10 cellular contexts compared by ENCODE assay signal in the genomic region with DNA sequence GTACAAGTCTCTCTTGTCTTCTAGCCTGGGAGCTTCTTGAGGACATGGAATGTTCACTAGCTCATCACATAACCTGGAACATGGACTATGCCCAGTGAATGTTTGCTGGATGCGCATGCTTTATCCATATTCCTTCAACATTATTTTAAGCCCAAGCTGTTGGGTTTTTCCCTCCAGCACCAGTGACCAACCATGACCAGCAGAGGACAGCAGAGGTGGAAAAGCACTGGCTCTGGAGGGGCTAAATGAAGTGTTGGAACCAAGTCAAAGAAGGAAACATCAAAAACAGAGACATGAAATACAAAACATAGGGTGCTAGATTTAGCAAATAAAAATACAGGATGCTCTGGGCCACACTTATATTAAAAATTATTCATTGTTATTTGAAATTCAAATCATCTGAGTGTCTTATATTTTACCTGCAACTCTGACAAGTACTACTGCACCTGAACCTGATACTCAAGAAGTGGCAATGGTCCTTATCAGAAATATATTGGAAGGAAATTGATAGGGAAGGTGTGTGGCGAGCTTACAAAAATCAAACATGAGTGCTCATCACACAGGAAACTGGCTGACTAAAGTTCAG. TPM values are rescaled to one million over a fixed set of nuclear protein-coding genes. Genes with fewer than 3 reads are reported as not detected.
DNase-seq lines count a peak whose midpoint lies in the region; ATAC-seq and TF ChIP-seq lines count a peak whose summit lies in the region.
"Had no signal": no experiment of that assay in that cellular context is flagged by ENCODE, and none has a peak within 500 bp of the region (broad histone marks: within the 10 kb centered on the region; RNA-seq: fewer than 3 reads in every experiment).

No MANE protein-coding gene starts in this region.

- no peaks in the 10 kb centered on the region for H3K27me3 ChIP-seq in testis
- H3K27me3 ChIP-seq: SJCRH30 had no signal

- TF ChIP-seq CTCF in WI38 (IDR thresholded peaks at IDR 0.05; ENCODE audit: low read depth, low read length) = peak; percentile 79
- TF ChIP-seq CTCF in epithelial cell of proximal tubule (conservative IDR thresholded peaks at IDR 0.05; ENCODE audit: low read depth, low read length) = peak; percentile 95
- peak; percentile 32 to 67 (median 61) for TF ChIP-seq CTCF in testis (IDR thresholded peaks at IDR 0.05)
- no peak for TF ChIP-seq CTCF in omental fat pad (IDR thresholded peaks at IDR 0.05)

- H3K4me1 ChIP-seq in testis = no peaks in the 10 kb centered on the region
- H3K4me1 ChIP-seq: SJCRH30 had no signal

- ATAC-seq in GM21737 (IDR thresholded peaks at IDR 0.05; ENCODE audit: unreplicated experiment) (no peak), GM18907 (IDR thresholded peaks at IDR 0.05; ENCODE audit: unreplicated experiment) (no peak), omental fat pad (ENCODE audit: low FRiP score) (no peak)

- no peak overlapping the region for H3K27ac ChIP-seq in testis
- H3K27ac ChIP-seq: SJCRH30 had no signal

- WGBS in testis, 2 donors = 45 to 57% methylated on average over 2 of the region's 2 CpGs

- DNase-seq in DMS114 treated with DMSO at 0.1 percent for 48 hours (lab: John Stamatoyannopoulos, UW; ENCODE audit: unreplicated experiment) (peak; percentile 20), HPDE6-E6E7 (ENCODE audit: extremely low spot score) (peak; percentile 20), epithelial cell of proximal tubule (ENCODE audit: low read depth) (no peak), testis (peak; percentile 33), omental fat pad (ENCODE audit: low spot score) (no peak)
- DNase-seq: naive B cell had no signal

- no peaks in the 10 kb centered on the region for H3K36me3 ChIP-seq in testis (ENCODE audit: low read depth, missing control alignments)
- H3K36me3 ChIP-seq: SJCRH30 had no signal

- no peaks in the 10 kb centered on the region for H3K9me3 ChIP-seq in testis

- no peak for TF ChIP-seq POLR2A in testis (IDR thresholded peaks at IDR 0.05)

- intact Hi-C loops in testis (cut with DNase I; ENCODE audit: low total_unique reads) = no loop called here

- no peak overlapping the region for H3K4me3 ChIP-seq in WI38 (ENCODE audit: low read depth, low read length)
- H3K4me3 ChIP-seq in epithelial cell of proximal tubule (ENCODE audit: low read depth, low read length) = no peak overlapping the region
- H3K4me3 ChIP-seq in testis = no peak overlapping the region
- H3K4me3 ChIP-seq: SJCRH30 had no signal

RNA-seq across cellular contexts. Expression of a gene that starts 23.1 kb away (rescaled TPM):
- total RNA-seq in epithelial cell of proximal tubule (2.0 TPM in 2 replicates), testis (1 to 10 TPM; 5.9 to 6.3 TPM), omental fat pad (10 to 100 TPM in 2 of 4 donors, 1 to 10 TPM in 2; 5.0 to 11.3 (median 9.4) TPM)
- 1.0 TPM for polyA plus RNA-seq in testis (ENCODE audit: insufficient read depth, low read depth, low replicate concordance)

Comparison
In these comparisons a context has a peak if more than half of its experiments do, and no peak if none do; other contexts are left out.
1. DNase-seq: peak in DMS114 treated with DMSO at 0.1 percent for 48 hours (single experiment), HPDE6-E6E7 (single experiment) and testis (single experiment); none in epithelial cell of proximal tubule (single experiment) and omental fat pad (single experiment).
2. CTCF ChIP-seq: peak in WI38 (single experiment), epithelial cell of proximal tubule (single experiment) and testis (3 of 3); none in omental fat pad (0 of 3).